6 cellular contexts compared by ENCODE assay signal in genomic region chr2:112113354-112113753, GRCh38. TPM values are rescaled to one million over a fixed set of nuclear protein-coding genes. Genes with fewer than 3 reads are reported as not detected.
DNase-seq lines count a peak whose midpoint lies in the region; ATAC-seq and TF ChIP-seq lines count a peak whose summit lies in the region.
"Not testable (repeated sequence)": the region's sequence is repeated elsewhere in the genome, so short reads cannot be mapped to it uniquely, and the experiment has no call there.

No MANE protein-coding gene starts in this region.

- peaks cover 34% of the 10 kb centered on the region for H3K4me1 ChIP-seq in OCI-LY3 (ENCODE audit: low read length)

- peak overlapping the region; percentile 78 for H3K27ac ChIP-seq in OCI-LY3 (ENCODE audit: low read length)

- H3K4me3 ChIP-seq in OCI-LY3 (ENCODE audit: low read length) = not testable (repeated sequence)

- H3K27me3 ChIP-seq in OCI-LY3 (ENCODE audit: low read depth, low read length) = not testable (repeated sequence)

- DNase-seq in activated CD4-positive, alpha-beta memory T cell treated with anti-CD3 and anti-CD28 coated beads for 36 hours; activated T-cell treated with anti-CD3 and anti-CD28 coated beads, Interleukin-2, amount 50 U/mL, for 72 hours; activated naive CD4-positive, alpha-beta T cell treated with anti-CD3 and anti-CD28 coated beads for 36 hours; activated naive CD4-positive, alpha-beta T cell treated with anti-CD3 and anti-CD28 coated beads, Interleukin-2, amount 50 U/mL, for 72 hours (ENCODE audit: low spot score in 2 of 2); nephron progenitor cell: not testable (repeated sequence)

- H3K9me3 Mint-ChIP-seq in activated CD4-positive, alpha-beta memory T cell treated with anti-CD3 and anti-CD28 coated beads for 36 hours = peaks cover 23% of the 10 kb centered on the region
- H3K9me3 Mint-ChIP-seq in activated T-cell treated with anti-CD3 and anti-CD28 coated beads, Interleukin-2, amount 50 U/mL, for 72 hours = peaks cover 9 to 14% of the 10 kb centered on the region in 2 donors
- peaks cover 18% of the 10 kb centered on the region for H3K9me3 Mint-ChIP-seq in activated naive CD4-positive, alpha-beta T cell treated with anti-CD3 and anti-CD28 coated beads for 36 hours
- peaks cover 4 to 31% of the 10 kb centered on the region in 2 donors for H3K9me3 Mint-ChIP-seq in activated naive CD4-positive, alpha-beta T cell treated with anti-CD3 and anti-CD28 coated beads, Interleukin-2, amount 50 U/mL, for 72 hours
- H3K9me3 Mint-ChIP-seq in nephron progenitor cell = peaks cover 38% of the 10 kb centered on the region

- H3K79me2 ChIP-seq in OCI-LY3 (ENCODE audit: low read length) = not testable (repeated sequence)

- H3K9ac ChIP-seq in OCI-LY3 (ENCODE audit: low read length) = peak overlapping the region; percentile 10; the same call in 1 of the 2 replicates

- peak overlapping the region; percentile 90 for H3K27ac Mint-ChIP-seq in activated CD4-positive, alpha-beta memory T cell treated with anti-CD3 and anti-CD28 coated beads for 36 hours
- H3K27ac Mint-ChIP-seq in activated T-cell treated with anti-CD3 and anti-CD28 coated beads, Interleukin-2, amount 50 U/mL, for 72 hours = peak overlapping the region; percentile 89
- peak overlapping the region; percentile 63 for H3K27ac Mint-ChIP-seq in activated naive CD4-positive, alpha-beta T cell treated with anti-CD3 and anti-CD28 coated beads for 36 hours
- peak overlapping the region; percentile 13 to 90 for H3K27ac Mint-ChIP-seq in activated naive CD4-positive, alpha-beta T cell treated with anti-CD3 and anti-CD28 coated beads, Interleukin-2, amount 50 U/mL, for 72 hours
- peak overlapping the region; percentile 2 for H3K27ac Mint-ChIP-seq in nephron progenitor cell

- not testable (repeated sequence) for H2AFZ ChIP-seq in OCI-LY3 (ENCODE audit: low read depth, low read length)

- H3K4me1 Mint-ChIP-seq in activated CD4-positive, alpha-beta memory T cell treated with anti-CD3 and anti-CD28 coated beads for 36 hours (ENCODE audit: low read depth) = peaks cover 15% of the 10 kb centered on the region
- peaks cover 12% of the 10 kb centered on the region for H3K4me1 Mint-ChIP-seq in activated T-cell treated with anti-CD3 and anti-CD28 coated beads, Interleukin-2, amount 50 U/mL, for 72 hours (ENCODE audit: low read depth)
- not testable (repeated sequence) for H3K4me1 Mint-ChIP-seq in activated naive CD4-positive, alpha-beta T cell treated with anti-CD3 and anti-CD28 coated beads for 36 hours (ENCODE audit: low read depth); nephron progenitor cell

- H3K36me3 Mint-ChIP-seq in activated CD4-positive, alpha-beta memory T cell treated with anti-CD3 and anti-CD28 coated beads for 36 hours = peaks cover 62% of the 10 kb centered on the region
- peaks cover 32 to 59% of the 10 kb centered on the region in 2 donors for H3K36me3 Mint-ChIP-seq in activated T-cell treated with anti-CD3 and anti-CD28 coated beads, Interleukin-2, amount 50 U/mL, for 72 hours (ENCODE audit: insufficient read depth in 2 of 2)
- H3K36me3 Mint-ChIP-seq in activated naive CD4-positive, alpha-beta T cell treated with anti-CD3 and anti-CD28 coated beads for 36 hours (ENCODE audit: low read depth) = peaks cover 47% of the 10 kb centered on the region
- H3K36me3 Mint-ChIP-seq in activated naive CD4-positive, alpha-beta T cell treated with anti-CD3 and anti-CD28 coated beads, Interleukin-2, amount 50 U/mL, for 72 hours = peaks cover 34 to 51% of the 10 kb centered on the region in 2 donors
- H3K36me3 Mint-ChIP-seq in nephron progenitor cell (ENCODE audit: low read depth) = peaks cover 51% of the 10 kb centered on the region

- H3K36me3 ChIP-seq in OCI-LY3 (replicated peaks; ENCODE audit: low read depth, low read length) = peaks cover 72% of the 10 kb centered on the region

- 0 out of 2 replicates have a peak overlapping the region, but pooled peaks have one; percentile 7 for H3K4me2 ChIP-seq in OCI-LY3 (ENCODE audit: low read length)

- H3K27me3 Mint-ChIP-seq in activated CD4-positive, alpha-beta memory T cell treated with anti-CD3 and anti-CD28 coated beads for 36 hours; activated T-cell treated with anti-CD3 and anti-CD28 coated beads, Interleukin-2, amount 50 U/mL, for 72 hours (ENCODE audit: low read depth); activated naive CD4-positive, alpha-beta T cell treated with anti-CD3 and anti-CD28 coated beads for 36 hours (ENCODE audit: low read depth); nephron progenitor cell (ENCODE audit: low read depth, poor library complexity): not testable (repeated sequence)

- peaks cover 29% of the 10 kb centered on the region; the same call in 1 of the 2 replicates for H3K9me3 ChIP-seq in OCI-LY3 (ENCODE audit: insufficient read depth, low read length)

- TF ChIP-seq CTCF in OCI-LY3 (IDR thresholded peaks at IDR 0.05; ENCODE audit: low read depth, low read length); nephron progenitor cell (IDR thresholded peaks at IDR 0.05): not testable (repeated sequence)

- CTCF ChIA-PET in activated CD4-positive, alpha-beta memory T cell treated with anti-CD3 and anti-CD28 coated beads for 36 hours (lab: Charles Lee); activated naive CD4-positive, alpha-beta T cell treated with anti-CD3 and anti-CD28 coated beads for 36 hours (lab: Charles Lee): not testable (repeated sequence)

- ATAC-seq in activated T-cell treated with anti-CD3 and anti-CD28 coated beads, Interleukin-2, amount 50 U/mL, for 72 hours (replicated peaks in 1 of 2) = peak; percentile 93 to 94
- ATAC-seq in activated naive CD4-positive, alpha-beta T cell treated with anti-CD3 and anti-CD28 coated beads, Interleukin-2, amount 50 U/mL, for 72 hours = peak; percentile 53 to 97

- H4K20me1 ChIP-seq in OCI-LY3 (ENCODE audit: insufficient read depth, low read length) = not testable (repeated sequence)

- intact Hi-C loops in activated CD4-positive, alpha-beta memory T cell treated with anti-CD3 and anti-CD28 coated beads for 36 hours (cut with micrococcal nuclease); activated naive CD4-positive, alpha-beta T cell treated with anti-CD3 and anti-CD28 coated beads for 36 hours (cut with micrococcal nuclease): not testable (repeated sequence)

- POLR2A ChIA-PET in activated CD4-positive, alpha-beta memory T cell treated with anti-CD3 and anti-CD28 coated beads for 36 hours (lab: Charles Lee) = not testable (repeated sequence)

- H3K4me3 Mint-ChIP-seq in activated CD4-positive, alpha-beta memory T cell treated with anti-CD3 and anti-CD28 coated beads for 36 hours; activated naive CD4-positive, alpha-beta T cell treated with anti-CD3 and anti-CD28 coated beads for 36 hours; nephron progenitor cell: not testable (repeated sequence)
- peak overlapping the region; percentile 8 to 35 for H3K4me3 Mint-ChIP-seq in activated T-cell treated with anti-CD3 and anti-CD28 coated beads, Interleukin-2, amount 50 U/mL, for 72 hours

RNA-seq across cellular contexts. Expression of gene FBLN7, which starts 24.8 kb away (rescaled TPM):
- 10 to 100 TPM; 38.9 to 40.2 TPM for total RNA-seq in activated CD4-positive, alpha-beta memory T cell treated with anti-CD3 and anti-CD28 coated beads for 36 hours
- 10 to 100 TPM; 22.3 to 30.6 TPM for total RNA-seq in activated T-cell treated with anti-CD3 and anti-CD28 coated beads, Interleukin-2, amount 50 U/mL, for 72 hours
- 10 to 100 TPM; 34.5 to 39.0 TPM for total RNA-seq in activated naive CD4-positive, alpha-beta T cell treated with anti-CD3 and anti-CD28 coated beads for 36 hours
- total RNA-seq in activated naive CD4-positive, alpha-beta T cell treated with anti-CD3 and anti-CD28 coated beads, Interleukin-2, amount 50 U/mL, for 72 hours = 10 to 100 TPM; 25.4 to 48.5 TPM

RNA-seq across cellular contexts. Expression of gene TMEM87B, which starts 58.3 kb away (rescaled TPM):
- 10 to 100 TPM; 22.3 to 24.1 TPM for total RNA-seq in activated CD4-positive, alpha-beta memory T cell treated with anti-CD3 and anti-CD28 coated beads for 36 hours
- total RNA-seq in activated T-cell treated with anti-CD3 and anti-CD28 coated beads, Interleukin-2, amount 50 U/mL, for 72 hours = 10 to 100 TPM; 31.2 to 36.4 TPM
- 10 to 100 TPM; 10.5 to 12.0 TPM for total RNA-seq in activated naive CD4-positive, alpha-beta T cell treated with anti-CD3 and anti-CD28 coated beads for 36 hours
- total RNA-seq in activated naive CD4-positive, alpha-beta T cell treated with anti-CD3 and anti-CD28 coated beads, Interleukin-2, amount 50 U/mL, for 72 hours = 10 to 100 TPM; 16.8 to 26.2 TPM

Comparison
In these comparisons a context has a peak if more than half of its experiments do, and no peak if none do; other contexts are left out.
1. H3K27ac Mint-ChIP-seq: peak in every context shown above with its lines; median percentile 90 in activated CD4-positive, alpha-beta memory T cell treated with anti-CD3 and anti-CD28 coated beads for 36 hours; 89 in activated T-cell treated with anti-CD3 and anti-CD28 coated beads, Interleukin-2, amount 50 U/mL, for 72 hours; 63 in activated naive CD4-positive, alpha-beta T cell treated with anti-CD3 and anti-CD28 coated beads for 36 hours; 52 in activated naive CD4-positive, alpha-beta T cell treated with anti-CD3 and anti-CD28 coated beads, Interleukin-2, amount 50 U/mL, for 72 hours; 2 in nephron progenitor cell.